1 cellular context compared by ENCODE assay signal in the genomic region with DNA sequence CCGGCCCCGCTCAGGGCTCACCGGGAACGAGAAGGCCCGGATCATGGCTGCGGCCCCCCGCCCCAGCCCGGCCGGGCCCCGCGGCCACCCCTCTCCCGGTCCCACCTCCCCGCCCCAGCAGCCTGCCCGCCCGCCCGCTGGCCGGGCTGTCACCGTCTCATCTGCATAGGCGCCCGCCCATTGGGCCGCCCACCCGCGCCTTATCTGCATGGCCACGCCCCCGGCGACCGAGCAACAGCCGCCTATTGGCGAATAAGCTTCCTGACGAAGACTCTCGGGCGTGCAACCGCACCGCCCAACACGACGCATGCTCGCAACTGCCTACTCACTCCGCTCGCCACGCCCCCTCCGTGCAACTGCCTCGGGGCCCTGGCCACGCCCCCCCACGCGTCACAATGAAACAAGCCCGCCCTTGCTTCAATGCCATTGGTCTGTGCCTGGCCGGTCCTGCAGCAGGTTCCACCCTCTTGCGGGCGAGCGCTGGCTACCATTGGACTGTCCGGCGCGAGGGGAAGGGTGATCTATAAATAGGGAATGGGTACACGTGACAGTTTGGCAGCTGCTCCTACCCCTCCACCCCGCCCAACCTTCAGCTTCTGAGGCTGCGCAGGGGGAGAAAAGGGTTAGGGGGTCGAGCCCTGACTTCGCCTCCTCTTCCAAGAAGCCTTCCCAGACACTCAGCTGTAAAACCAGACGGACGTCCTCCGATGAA.
TF ChIP-seq lines count a peak whose summit lies in the region.

A gene with protein sequence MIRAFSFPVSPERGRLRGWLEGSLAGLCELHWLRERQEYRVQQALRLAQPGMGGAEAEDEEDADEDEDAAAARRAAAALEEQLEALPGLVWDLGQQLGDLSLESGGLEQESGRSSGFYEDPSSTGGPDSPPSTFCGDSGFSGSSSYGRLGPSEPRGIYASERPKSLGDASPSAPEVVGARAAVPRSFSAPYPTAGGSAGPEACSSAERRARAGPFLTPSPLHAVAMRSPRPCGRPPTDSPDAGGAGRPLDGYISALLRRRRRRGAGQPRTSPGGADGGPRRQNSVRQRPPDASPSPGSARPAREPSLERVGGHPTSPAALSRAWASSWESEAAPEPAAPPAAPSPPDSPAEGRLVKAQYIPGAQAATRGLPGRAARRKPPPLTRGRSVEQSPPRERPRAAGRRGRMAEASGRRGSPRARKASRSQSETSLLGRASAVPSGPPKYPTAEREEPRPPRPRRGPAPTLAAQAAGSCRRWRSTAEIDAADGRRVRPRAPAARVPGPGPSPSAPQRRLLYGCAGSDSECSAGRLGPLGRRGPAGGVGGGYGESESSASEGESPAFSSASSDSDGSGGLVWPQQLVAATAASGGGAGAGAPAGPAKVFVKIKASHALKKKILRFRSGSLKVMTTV (minus strand): TSS at position 163 of the 712 bp plus-strand sequence. CDS start 118 bp downstream, at position 45.

TF ChIP-seq in GM12878, 131 proteins besides CTCF, POLR2A, EP300 and RAD21 (continued from another document and continues in another):
- TF ChIP-seq, protein P1, sequence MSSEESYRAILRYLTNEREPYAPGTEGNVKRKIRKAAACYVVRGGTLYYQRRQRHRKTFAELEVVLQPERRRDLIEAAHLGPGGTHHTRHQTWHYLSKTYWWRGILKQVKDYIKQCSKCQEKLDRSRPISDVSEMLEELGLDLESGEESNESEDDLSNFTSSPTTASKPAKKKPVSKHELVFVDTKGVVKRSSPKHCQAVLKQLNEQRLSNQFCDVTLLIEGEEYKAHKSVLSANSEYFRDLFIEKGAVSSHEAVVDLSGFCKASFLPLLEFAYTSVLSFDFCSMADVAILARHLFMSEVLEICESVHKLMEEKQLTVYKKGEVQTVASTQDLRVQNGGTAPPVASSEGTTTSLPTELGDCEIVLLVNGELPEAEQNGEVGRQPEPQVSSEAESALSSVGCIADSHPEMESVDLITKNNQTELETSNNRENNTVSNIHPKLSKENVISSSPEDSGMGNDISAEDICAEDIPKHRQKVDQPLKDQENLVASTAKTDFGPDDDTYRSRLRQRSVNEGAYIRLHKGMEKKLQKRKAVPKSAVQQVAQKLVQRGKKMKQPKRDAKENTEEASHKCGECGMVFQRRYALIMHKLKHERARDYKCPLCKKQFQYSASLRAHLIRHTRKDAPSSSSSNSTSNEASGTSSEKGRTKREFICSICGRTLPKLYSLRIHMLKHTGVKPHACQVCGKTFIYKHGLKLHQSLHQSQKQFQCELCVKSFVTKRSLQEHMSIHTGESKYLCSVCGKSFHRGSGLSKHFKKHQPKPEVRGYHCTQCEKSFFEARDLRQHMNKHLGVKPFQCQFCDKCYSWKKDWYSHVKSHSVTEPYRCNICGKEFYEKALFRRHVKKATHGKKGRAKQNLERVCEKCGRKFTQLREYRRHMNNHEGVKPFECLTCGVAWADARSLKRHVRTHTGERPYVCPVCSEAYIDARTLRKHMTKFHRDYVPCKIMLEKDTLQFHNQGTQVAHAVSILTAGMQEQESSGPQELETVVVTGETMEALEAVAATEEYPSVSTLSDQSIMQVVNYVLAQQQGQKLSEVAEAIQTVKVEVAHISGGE (CRISPR knock-in tag; IDR thresholded peaks at IDR 0.05), result no peak
- no peak for TF ChIP-seq TARDBP (IDR thresholded peaks at IDR 0.05; ENCODE audit: borderline replicate concordance)
- TF ChIP-seq, protein P2, sequence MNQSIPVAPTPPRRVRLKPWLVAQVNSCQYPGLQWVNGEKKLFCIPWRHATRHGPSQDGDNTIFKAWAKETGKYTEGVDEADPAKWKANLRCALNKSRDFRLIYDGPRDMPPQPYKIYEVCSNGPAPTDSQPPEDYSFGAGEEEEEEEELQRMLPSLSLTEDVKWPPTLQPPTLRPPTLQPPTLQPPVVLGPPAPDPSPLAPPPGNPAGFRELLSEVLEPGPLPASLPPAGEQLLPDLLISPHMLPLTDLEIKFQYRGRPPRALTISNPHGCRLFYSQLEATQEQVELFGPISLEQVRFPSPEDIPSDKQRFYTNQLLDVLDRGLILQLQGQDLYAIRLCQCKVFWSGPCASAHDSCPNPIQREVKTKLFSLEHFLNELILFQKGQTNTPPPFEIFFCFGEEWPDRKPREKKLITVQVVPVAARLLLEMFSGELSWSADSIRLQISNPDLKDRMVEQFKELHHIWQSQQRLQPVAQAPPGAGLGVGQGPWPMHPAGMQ (IDR thresholded peaks at IDR 0.05; ENCODE audit: borderline replicate concordance), result no peak
- TF ChIP-seq SMC3 (IDR thresholded peaks at IDR 0.05; ENCODE audit: borderline replicate concordance, low read length), result no peak
- TF ChIP-seq, protein P3, sequence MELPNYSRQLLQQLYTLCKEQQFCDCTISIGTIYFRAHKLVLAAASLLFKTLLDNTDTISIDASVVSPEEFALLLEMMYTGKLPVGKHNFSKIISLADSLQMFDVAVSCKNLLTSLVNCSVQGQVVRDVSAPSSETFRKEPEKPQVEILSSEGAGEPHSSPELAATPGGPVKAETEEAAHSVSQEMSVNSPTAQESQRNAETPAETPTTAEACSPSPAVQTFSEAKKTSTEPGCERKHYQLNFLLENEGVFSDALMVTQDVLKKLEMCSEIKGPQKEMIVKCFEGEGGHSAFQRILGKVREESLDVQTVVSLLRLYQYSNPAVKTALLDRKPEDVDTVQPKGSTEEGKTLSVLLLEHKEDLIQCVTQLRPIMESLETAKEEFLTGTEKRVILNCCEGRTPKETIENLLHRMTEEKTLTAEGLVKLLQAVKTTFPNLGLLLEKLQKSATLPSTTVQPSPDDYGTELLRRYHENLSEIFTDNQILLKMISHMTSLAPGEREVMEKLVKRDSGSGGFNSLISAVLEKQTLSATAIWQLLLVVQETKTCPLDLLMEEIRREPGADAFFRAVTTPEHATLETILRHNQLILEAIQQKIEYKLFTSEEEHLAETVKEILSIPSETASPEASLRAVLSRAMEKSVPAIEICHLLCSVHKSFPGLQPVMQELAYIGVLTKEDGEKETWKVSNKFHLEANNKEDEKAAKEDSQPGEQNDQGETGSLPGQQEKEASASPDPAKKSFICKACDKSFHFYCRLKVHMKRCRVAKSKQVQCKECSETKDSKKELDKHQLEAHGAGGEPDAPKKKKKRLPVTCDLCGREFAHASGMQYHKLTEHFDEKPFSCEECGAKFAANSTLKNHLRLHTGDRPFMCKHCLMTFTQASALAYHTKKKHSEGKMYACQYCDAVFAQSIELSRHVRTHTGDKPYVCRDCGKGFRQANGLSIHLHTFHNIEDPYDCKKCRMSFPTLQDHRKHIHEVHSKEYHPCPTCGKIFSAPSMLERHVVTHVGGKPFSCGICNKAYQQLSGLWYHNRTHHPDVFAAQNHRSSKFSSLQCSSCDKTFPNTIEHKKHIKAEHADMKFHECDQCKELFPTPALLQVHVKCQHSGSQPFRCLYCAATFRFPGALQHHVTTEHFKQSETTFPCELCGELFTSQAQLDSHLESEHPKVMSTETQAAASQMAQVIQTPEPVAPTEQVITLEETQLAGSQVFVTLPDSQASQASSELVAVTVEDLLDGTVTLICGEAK (IDR thresholded peaks at IDR 0.05; ENCODE audit: borderline replicate concordance), result no peak
- TF ChIP-seq IKZF1 (conservative IDR thresholded peaks at IDR 0.05), result no peak
- peak; percentile 96 for TF ChIP-seq BHLHE40 (IDR thresholded peaks at IDR 0.05; ENCODE audit: borderline replicate concordance in 1 of 2, low read depth in 2 of 2, low read length in 1 of 2)
- TF ChIP-seq SMAD5 (IDR thresholded peaks at IDR 0.05; ENCODE audit: low read depth), result no peak
- TF ChIP-seq RFX5 (IDR thresholded peaks at IDR 0.05; ENCODE audit: low read depth, low read length), result peak; percentile 82
- TF ChIP-seq HDAC6 (IDR thresholded peaks at IDR 0.05; ENCODE audit: unreplicated experiment), result no peak
- TF ChIP-seq BCL11A (IDR thresholded peaks at IDR 0.05; ENCODE audit: low read depth, low read length), result no peak
- TF ChIP-seq POLR2AphosphoS2 (IDR thresholded peaks at IDR 0.05; ENCODE audit: low read depth, low read length), result no peak
- no peak for TF ChIP-seq CBX5 (IDR thresholded peaks at IDR 0.05; ENCODE audit: low read depth)
- TF ChIP-seq BACH1 (IDR thresholded peaks at IDR 0.05; ENCODE audit: borderline replicate concordance), result 0 out of 2 replicates have a peak, but pooled peaks have one; percentile 16
- TF ChIP-seq NFXL1 (IDR thresholded peaks at IDR 0.05; ENCODE audit: borderline replicate concordance), result no peak
- no peak for TF ChIP-seq FOS (IDR thresholded peaks at IDR 0.05; ENCODE audit: borderline replicate concordance, extremely low read depth, insufficient read length)
- TF ChIP-seq, protein P4, sequence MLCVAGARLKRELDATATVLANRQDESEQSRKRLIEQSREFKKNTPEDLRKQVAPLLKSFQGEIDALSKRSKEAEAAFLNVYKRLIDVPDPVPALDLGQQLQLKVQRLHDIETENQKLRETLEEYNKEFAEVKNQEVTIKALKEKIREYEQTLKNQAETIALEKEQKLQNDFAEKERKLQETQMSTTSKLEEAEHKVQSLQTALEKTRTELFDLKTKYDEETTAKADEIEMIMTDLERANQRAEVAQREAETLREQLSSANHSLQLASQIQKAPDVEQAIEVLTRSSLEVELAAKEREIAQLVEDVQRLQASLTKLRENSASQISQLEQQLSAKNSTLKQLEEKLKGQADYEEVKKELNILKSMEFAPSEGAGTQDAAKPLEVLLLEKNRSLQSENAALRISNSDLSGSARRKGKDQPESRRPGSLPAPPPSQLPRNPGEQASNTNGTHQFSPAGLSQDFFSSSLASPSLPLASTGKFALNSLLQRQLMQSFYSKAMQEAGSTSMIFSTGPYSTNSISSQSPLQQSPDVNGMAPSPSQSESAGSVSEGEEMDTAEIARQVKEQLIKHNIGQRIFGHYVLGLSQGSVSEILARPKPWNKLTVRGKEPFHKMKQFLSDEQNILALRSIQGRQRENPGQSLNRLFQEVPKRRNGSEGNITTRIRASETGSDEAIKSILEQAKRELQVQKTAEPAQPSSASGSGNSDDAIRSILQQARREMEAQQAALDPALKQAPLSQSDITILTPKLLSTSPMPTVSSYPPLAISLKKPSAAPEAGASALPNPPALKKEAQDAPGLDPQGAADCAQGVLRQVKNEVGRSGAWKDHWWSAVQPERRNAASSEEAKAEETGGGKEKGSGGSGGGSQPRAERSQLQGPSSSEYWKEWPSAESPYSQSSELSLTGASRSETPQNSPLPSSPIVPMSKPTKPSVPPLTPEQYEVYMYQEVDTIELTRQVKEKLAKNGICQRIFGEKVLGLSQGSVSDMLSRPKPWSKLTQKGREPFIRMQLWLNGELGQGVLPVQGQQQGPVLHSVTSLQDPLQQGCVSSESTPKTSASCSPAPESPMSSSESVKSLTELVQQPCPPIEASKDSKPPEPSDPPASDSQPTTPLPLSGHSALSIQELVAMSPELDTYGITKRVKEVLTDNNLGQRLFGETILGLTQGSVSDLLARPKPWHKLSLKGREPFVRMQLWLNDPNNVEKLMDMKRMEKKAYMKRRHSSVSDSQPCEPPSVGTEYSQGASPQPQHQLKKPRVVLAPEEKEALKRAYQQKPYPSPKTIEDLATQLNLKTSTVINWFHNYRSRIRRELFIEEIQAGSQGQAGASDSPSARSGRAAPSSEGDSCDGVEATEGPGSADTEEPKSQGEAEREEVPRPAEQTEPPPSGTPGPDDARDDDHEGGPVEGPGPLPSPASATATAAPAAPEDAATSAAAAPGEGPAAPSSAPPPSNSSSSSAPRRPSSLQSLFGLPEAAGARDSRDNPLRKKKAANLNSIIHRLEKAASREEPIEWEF (IDR thresholded peaks at IDR 0.05; ENCODE audit: insufficient replicate concordance, low read depth, low read length), result no peak
- no peak for TF ChIP-seq ESRRA (IDR thresholded peaks at IDR 0.05; ENCODE audit: low read length)
- TF ChIP-seq KLF5 (IDR thresholded peaks at IDR 0.05; ENCODE audit: partially characterized antibody), result no peak
- TF ChIP-seq IRF4 (IDR thresholded peaks at IDR 0.05; ENCODE audit: low read depth, low read length), result no peak
- peak; percentile 93 for TF ChIP-seq CREB1 (IDR thresholded peaks at IDR 0.05; ENCODE audit: low read depth)
- 0 out of 3 replicates have a peak, but pooled peaks of 1 of the 2 experiments have one; percentile 22 for TF ChIP-seq EGR1 (IDR thresholded peaks at IDR 0.05; ENCODE audit: borderline replicate concordance in 1 of 2, low read depth in 2 of 2, low read length in 2 of 2)
- TF ChIP-seq CREM (IDR thresholded peaks at IDR 0.05; ENCODE audit: low read depth), result peak; percentile 75
- TF ChIP-seq CBFB (IDR thresholded peaks at IDR 0.05; ENCODE audit: low read depth), result no peak
- peak; percentile 18; the same call in 1 of the 2 replicates for TF ChIP-seq ATF7 (IDR thresholded peaks at IDR 0.05; ENCODE audit: low read depth)
- TF ChIP-seq YBX1 (IDR thresholded peaks at IDR 0.05), result no peak
- TF ChIP-seq MTA2 (IDR thresholded peaks at IDR 0.05; ENCODE audit: low read depth), result no peak
- TF ChIP-seq NRF1 (conservative IDR thresholded peaks at IDR 0.05; ENCODE audit: low read depth, low read length), result peak; percentile 37; the same call in 1 of the 2 replicates
- peak; percentile 46 for TF ChIP-seq RELA (IDR thresholded peaks at IDR 0.05; ENCODE audit: borderline replicate concordance, partially characterized antibody)
- no peak for TF ChIP-seq NBN (IDR thresholded peaks at IDR 0.05)
- TF ChIP-seq, protein P5, sequence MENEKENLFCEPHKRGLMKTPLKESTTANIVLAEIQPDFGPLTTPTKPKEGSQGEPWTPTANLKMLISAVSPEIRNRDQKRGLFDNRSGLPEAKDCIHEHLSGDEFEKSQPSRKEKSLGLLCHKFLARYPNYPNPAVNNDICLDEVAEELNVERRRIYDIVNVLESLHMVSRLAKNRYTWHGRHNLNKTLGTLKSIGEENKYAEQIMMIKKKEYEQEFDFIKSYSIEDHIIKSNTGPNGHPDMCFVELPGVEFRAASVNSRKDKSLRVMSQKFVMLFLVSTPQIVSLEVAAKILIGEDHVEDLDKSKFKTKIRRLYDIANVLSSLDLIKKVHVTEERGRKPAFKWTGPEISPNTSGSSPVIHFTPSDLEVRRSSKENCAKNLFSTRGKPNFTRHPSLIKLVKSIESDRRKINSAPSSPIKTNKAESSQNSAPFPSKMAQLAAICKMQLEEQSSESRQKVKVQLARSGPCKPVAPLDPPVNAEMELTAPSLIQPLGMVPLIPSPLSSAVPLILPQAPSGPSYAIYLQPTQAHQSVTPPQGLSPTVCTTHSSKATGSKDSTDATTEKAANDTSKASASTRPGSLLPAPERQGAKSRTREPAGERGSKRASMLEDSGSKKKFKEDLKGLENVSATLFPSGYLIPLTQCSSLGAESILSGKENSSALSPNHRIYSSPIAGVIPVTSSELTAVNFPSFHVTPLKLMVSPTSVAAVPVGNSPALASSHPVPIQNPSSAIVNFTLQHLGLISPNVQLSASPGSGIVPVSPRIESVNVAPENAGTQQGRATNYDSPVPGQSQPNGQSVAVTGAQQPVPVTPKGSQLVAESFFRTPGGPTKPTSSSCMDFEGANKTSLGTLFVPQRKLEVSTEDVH (IDR thresholded peaks at IDR 0.05; ENCODE audit: low read depth, partially characterized antibody), result no peak
- no peak for TF ChIP-seq ZBED1 (IDR thresholded peaks at IDR 0.05; ENCODE audit: borderline replicate concordance)
- TF ChIP-seq FOXK2 (IDR thresholded peaks at IDR 0.05), result peak; percentile 75
- no peak for TF ChIP-seq SMAD1 (IDR thresholded peaks at IDR 0.05; ENCODE audit: low read depth, partially characterized antibody)
- TF ChIP-seq BRCA1 (IDR thresholded peaks at IDR 0.05; ENCODE audit: low read depth, low read length), result no peak
- no peak for TF ChIP-seq ZNF207 (IDR thresholded peaks at IDR 0.05; ENCODE audit: borderline replicate concordance)
- no peak for TF ChIP-seq IKZF2 (IDR thresholded peaks at IDR 0.05)
- no peak for TF ChIP-seq WRNIP1 (IDR thresholded peaks at IDR 0.05; ENCODE audit: borderline replicate concordance, low read depth, low read length)
- peak; percentile 36; the same call in 1 of the 3 replicates for TF ChIP-seq POU2F2 (IDR thresholded peaks at IDR 0.05; ENCODE audit: borderline replicate concordance, low read depth, low read length)
- TF ChIP-seq, protein P6, sequence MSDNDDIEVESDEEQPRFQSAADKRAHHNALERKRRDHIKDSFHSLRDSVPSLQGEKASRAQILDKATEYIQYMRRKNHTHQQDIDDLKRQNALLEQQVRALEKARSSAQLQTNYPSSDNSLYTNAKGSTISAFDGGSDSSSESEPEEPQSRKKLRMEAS (IDR thresholded peaks at IDR 0.05; ENCODE audit: low read depth, low read length), result peak; percentile 85
- TF ChIP-seq GABPA (IDR thresholded peaks at IDR 0.05; ENCODE audit: low read depth), result no peak
